ENCODE assay signal across 8 cellular contexts in genomic region chr5:75054110-75054930, GRCh38. TPM values are rescaled to one million over a fixed set of nuclear protein-coding genes. Genes with fewer than 3 reads are reported as not detected.
DNase-seq lines count a peak whose midpoint lies in the region; ATAC-seq and TF ChIP-seq lines count a peak whose summit lies in the region.

No MANE protein-coding gene starts in this region.

- CTCF ChIA-PET in WTC11 (lab: Charles Lee): interaction anchor here (1.2 to 2.2 kb wide), 5 partner anchors 19 to 282 kb away, joined by 3 to 13 read pairs (median 6); partner anchors contain the start of genes ANKRD31 and HMGCR

- TF ChIP-seq CTCF in WTC11 (IDR thresholded peaks at IDR 0.05) (no peak), glutamatergic neuron (IDR thresholded peaks at IDR 0.05; ENCODE audit: partially characterized antibody, unreplicated experiment) (no peak), ovary (IDR thresholded peaks at IDR 0.05) (no peak)

- WGBS in ovary, 3 donors: 14 to 18% (median 17%) methylated on average over 29 of the region's 29 CpGs

- H3K4me3 Mint-ChIP-seq in WTC11 (peak overlapping the region; percentile 80), glutamatergic neuron (ENCODE audit: unreplicated experiment) (peak overlapping the region; percentile 93)

- DNase-seq in DMS79 treated with DMSO at 0.1 percent for 48 hours (lab: John Stamatoyannopoulos, UW) (peak; percentile 2), DMS79 (lab: John Stamatoyannopoulos, UW) (no peak), WTC11 (ENCODE audit: low spot score) (peak; percentile 69), glutamatergic neuron (peak; percentile 51), ovary (peak in 3 of 5 donors; percentile 40 to 62 (median 45)), SW480 (ENCODE audit: low spot score) (no peak), RKO (ENCODE audit: low spot score) (no peak)

- no peak for TF ChIP-seq EP300 in ovary (IDR thresholded peaks at IDR 0.05)

- H3K27me3 Mint-ChIP-seq in WTC11 (ENCODE audit: low read depth): peaks cover 48% of the 10 kb centered on the region
- peaks cover 20% of the 10 kb centered on the region for H3K27me3 Mint-ChIP-seq in glutamatergic neuron (ENCODE audit: unreplicated experiment)

- intact Hi-C loops in ovary (cut with DNase I): loop anchor here in 1 of 4 donors (10.0 kb wide), 1 partner anchor 790 kb away; no protein-coding TSS in a partner anchor

- H3K9me3 Mint-ChIP-seq in WTC11: no peaks in the 10 kb centered on the region
- H3K9me3 Mint-ChIP-seq in glutamatergic neuron (ENCODE audit: unreplicated experiment): peaks cover 19% of the 10 kb centered on the region

- H3K27ac Mint-ChIP-seq in WTC11: peak overlapping the region; percentile 45
- H3K27ac Mint-ChIP-seq in glutamatergic neuron (ENCODE audit: unreplicated experiment): peak overlapping the region; percentile 73

- TF ChIP-seq POLR2A in ovary (IDR thresholded peaks at IDR 0.05): no peak

- ATAC-seq in WTC11: peak; percentile 2
- ATAC-seq in GM21367 (IDR thresholded peaks at IDR 0.05; ENCODE audit: unreplicated experiment): no peak

- no peaks in the 10 kb centered on the region for H3K27me3 ChIP-seq in ovary

- peaks cover 56% of the 10 kb centered on the region for H3K4me1 Mint-ChIP-seq in WTC11
- peaks cover 24% of the 10 kb centered on the region for H3K4me1 Mint-ChIP-seq in glutamatergic neuron (ENCODE audit: low read depth, unreplicated experiment)

- H3K4me3 ChIP-seq in ovary: peak overlapping the region; percentile 65

- peak overlapping the region; percentile 78 to 92 for H3K27ac ChIP-seq in ovary

- POLR2A ChIA-PET in WTC11 (lab: Charles Lee): interaction anchor here (1.0 to 1.9 kb wide), 3 partner anchors 183 to 283 kb away, joined by 3 to 6 read pairs (median 5); partner anchors contain the start of genes ANKRD31 and HMGCR

- no peaks in the 10 kb centered on the region for H3K36me3 Mint-ChIP-seq in WTC11
- no peaks in the 10 kb centered on the region for H3K36me3 Mint-ChIP-seq in glutamatergic neuron (ENCODE audit: unreplicated experiment)

- H3K9me3 ChIP-seq in ovary: no peaks in the 10 kb centered on the region

- peaks cover 8% of the 10 kb centered on the region for H3K4me1 ChIP-seq in ovary (ENCODE audit: insufficient read depth)

- H3K36me3 ChIP-seq in ovary: no peaks in the 10 kb centered on the region

TF ChIP-seq in WTC11, 78 proteins besides CTCF, POLR2A, EP300 and RAD21:
- TF ChIP-seq PRDM15 (CRISPR knock-in tag; IDR thresholded peaks at IDR 0.05) (no peak), ETV6 (CRISPR knock-in tag; IDR thresholded peaks at IDR 0.05) (0 out of 2 replicates have a peak, but pooled peaks have one; percentile 45), ZSCAN18 (CRISPR knock-in tag; IDR thresholded peaks at IDR 0.05) (no peak), TEAD1 (CRISPR knock-in tag; IDR thresholded peaks at IDR 0.05) (0 out of 2 replicates have a peak, but pooled peaks have one; percentile 7), ZBTB21 (CRISPR knock-in tag; IDR thresholded peaks at IDR 0.05; ENCODE audit: borderline replicate concordance) (no peak), SP1 (CRISPR knock-in tag; conservative IDR thresholded peaks at IDR 0.05) (0 out of 2 replicates have a peak, but pooled peaks have one; percentile 17), USF2 (CRISPR knock-in tag; IDR thresholded peaks at IDR 0.05) (peak; percentile 48)

RNA-seq across cellular contexts. Expression of gene GCNT4, which starts 2.0 kb away (rescaled TPM):
- 0.71 to 1.8 TPM (median 0.80 TPM) in 3 replicates for total RNA-seq in WTC11 (2021)
- 5.2 TPM for total RNA-seq in glutamatergic neuron (ENCODE audit: unreplicated experiment)
- 1 to 10 TPM in 6 of 7 donors, under 1 TPM in 1; 0.95 to 3.2 (median 1.9) TPM for total RNA-seq in ovary
- polyA plus RNA-seq in ovary: 1 to 10 TPM; 1.2 to 2.3 TPM

Comparison
In these comparisons a context has a peak if more than half of its experiments do, and no peak if none do; other contexts are left out.
1. DNase-seq: peak in DMS79 treated with DMSO at 0.1 percent for 48 hours (single experiment), WTC11 (single experiment), glutamatergic neuron (single experiment) and ovary (3 of 5); none in DMS79 (single experiment), SW480 (single experiment) and RKO (single experiment).